In genomic region chr20:19692685-19693119, GRCh38 we compare ENCODE assay signal across 7 cellular contexts.
A peak's percentile ranks its signal among the peaks of the same experiment; 100 is the strongest.
DNase-seq lines count a peak whose midpoint lies in the region; ATAC-seq and TF ChIP-seq lines count a peak whose summit lies in the region.

No MANE protein-coding gene starts in this region.

- H3K27ac Mint-ChIP-seq in memory B cell = peak overlapping the region; percentile 29

- peaks cover 8% of the 10 kb centered on the region for H3K4me1 Mint-ChIP-seq in memory B cell

- no peaks in the 10 kb centered on the region for H3K9me3 Mint-ChIP-seq in memory B cell

- peaks cover 3% of the 10 kb centered on the region for H3K27me3 Mint-ChIP-seq in memory B cell

- ATAC-seq in memory B cell (ENCODE audit: low read depth) (peak; percentile 58), GM19395 (IDR thresholded peaks at IDR 0.05; ENCODE audit: unreplicated experiment) (no peak)

- DNase-seq in NCI-H2029 (lab: John Stamatoyannopoulos, UW) (peak; percentile 6), memory B cell (ENCODE audit: low spot score in 2 of 2) (peak; percentile 53 to 70)
- peak; percentile 34 for DNase-seq in activated CD4-positive, alpha-beta T cell treated with anti-CD3 and anti-CD28 coated beads, Interleukin-2, amount 50 U/mL, for 1 hour
- peak; percentile 7 for DNase-seq in effector CD8-positive, alpha-beta T cell (lab: John Stamatoyannopoulos, UW)
- DNase-seq in stimulated activated CD8-positive, alpha-beta memory T cell treated with anti-CD3 and anti-CD28 coated beads, Interleukin-4, amount 100 ng/mL, for 4 hours (ENCODE audit: low read depth in 2 of 2, low spot score in 1 of 2) = peak; percentile 2 to 22

- no peaks in the 10 kb centered on the region for H3K36me3 Mint-ChIP-seq in memory B cell

- TF ChIP-seq CTCF in GM12873 (IDR thresholded peaks at IDR 0.05; ENCODE audit: insufficient read depth, low read depth, low read length, missing control alignments) = peak; percentile 89

- H3K4me3 Mint-ChIP-seq in memory B cell = peak overlapping the region; percentile 64

Comparison
In these comparisons a context has a peak if more than half of its experiments do, and no peak if none do; other contexts are left out.
1. DNase-seq: peak in every context shown above with its lines; median percentile 62 in memory B cell; 34 in activated CD4-positive, alpha-beta T cell treated with anti-CD3 and anti-CD28 coated beads, Interleukin-2, amount 50 U/mL, for 1 hour; 12 in stimulated activated CD8-positive, alpha-beta memory T cell treated with anti-CD3 and anti-CD28 coated beads, Interleukin-4, amount 100 ng/mL, for 4 hours; 7 in effector CD8-positive, alpha-beta T cell; 6 in NCI-H2029.